Comparison of ENCODE assay signal across 24 cellular contexts in the genomic region with DNA sequence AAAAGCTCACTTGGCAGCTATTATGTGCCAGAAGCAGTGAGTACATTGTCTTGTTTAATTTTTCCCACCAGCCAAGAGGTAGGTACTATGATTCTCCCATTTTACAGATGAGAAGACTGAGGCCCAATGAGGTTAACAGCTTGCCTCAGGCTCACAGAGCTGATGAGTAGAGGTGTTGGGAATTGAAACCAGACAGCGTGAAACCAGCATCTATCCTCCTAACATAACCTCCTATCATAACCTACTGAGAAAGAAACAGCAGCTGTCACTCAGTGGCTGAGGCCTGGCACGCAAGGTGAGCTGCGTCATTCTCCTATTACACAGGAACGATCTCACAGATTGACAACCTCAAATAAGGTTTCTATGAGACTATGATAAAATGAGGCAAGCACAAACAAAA.
"Had no signal": no experiment of that assay in that cellular context is flagged by ENCODE, and none has a peak within 500 bp of the region (broad histone marks: within the 10 kb centered on the region; RNA-seq: fewer than 3 reads in every experiment).

No MANE protein-coding gene starts in this region.

- H3K4me3 ChIP-seq: body of pancreas, esophagus squamous epithelium, suprapubic skin had no signal

- H3K36me3 Mint-ChIP-seq: activated naive CD8-positive, alpha-beta T cell treated with anti-CD3 and anti-CD28 coated beads for 36 hours had no signal

- ATAC-seq: body of pancreas had no signal

- DNase-seq: activated CD4-positive, alpha-beta T cell treated with anti-CD3 and anti-CD28 coated beads, Interleukin-2, amount 10 ng/mL, durations not matched to agents 24 days and 14 days; activated CD4-positive, CD25-positive, alpha-beta regulatory T cell; activated CD8-positive, alpha-beta memory T cell treated with anti-CD3 and anti-CD28 coated beads for 24 hours; activated gamma-delta T cell treated with Interleukin-2 at 50 U/mL for 16 hours; activated naive CD8-positive, alpha-beta T cell treated with anti-CD3 and anti-CD28 coated beads for 36 hours; amygdala; body of pancreas; central memory CD4-positive, alpha-beta T cell; cortex of kidney; effector CD4-positive, alpha-beta T cell; esophagus squamous epithelium; hypothalamus; kidney glomerular epithelial cell; mesendoderm; right cardiac atrium; small intestine; stimulated activated CD4-positive, alpha-beta T cell treated with anti-CD3 and anti-CD28 coated beads, Interleukin-4, amount 100 ng/mL, for 4 hours; stimulated activated CD8-positive, alpha-beta memory T cell treated with anti-CD3 and anti-CD28 coated beads, Interleukin-4, amount 100 ng/mL, for 48 hours; trophoblast cell had no signal

- H3K27ac Mint-ChIP-seq: activated CD4-positive, alpha-beta T cell treated with anti-CD3 and anti-CD28 coated beads, Interleukin-2, amount 10 ng/mL, durations not matched to agents 24 days and 14 days; activated naive CD8-positive, alpha-beta T cell treated with anti-CD3 and anti-CD28 coated beads for 36 hours; progenitor cell of endocrine pancreas; stimulated activated naive CD8-positive, alpha-beta T cell treated with anti-CD3 and anti-CD28 coated beads, Interleukin-15, Interleukin-2, amounts not matched to agents 100 ng/mL and 50 ng/mL, for 24 hours had no signal

- H3K4me3 Mint-ChIP-seq: activated CD4-positive, alpha-beta T cell treated with anti-CD3 and anti-CD28 coated beads, Interleukin-2, amount 10 ng/mL, durations not matched to agents 24 days and 14 days; activated naive CD8-positive, alpha-beta T cell treated with anti-CD3 and anti-CD28 coated beads for 36 hours; stimulated activated naive CD8-positive, alpha-beta T cell treated with anti-CD3 and anti-CD28 coated beads, Interleukin-15, Interleukin-2, amounts not matched to agents 100 ng/mL and 50 ng/mL, for 24 hours had no signal

- FAIRE-seq: endothelial cell of umbilical vein, small intestine, TTC549 had no signal

- H3K27me3 Mint-ChIP-seq: activated CD4-positive, alpha-beta T cell treated with anti-CD3 and anti-CD28 coated beads, Interleukin-2, amount 10 ng/mL, durations not matched to agents 24 days and 14 days; activated naive CD8-positive, alpha-beta T cell treated with anti-CD3 and anti-CD28 coated beads for 36 hours; progenitor cell of endocrine pancreas; stimulated activated naive CD8-positive, alpha-beta T cell treated with anti-CD3 and anti-CD28 coated beads, Interleukin-15, Interleukin-2, amounts not matched to agents 100 ng/mL and 50 ng/mL, for 24 hours had no signal

- H3K9me3 ChIP-seq: body of pancreas, esophagus squamous epithelium, suprapubic skin had no signal

- H3K9me3 Mint-ChIP-seq: activated CD4-positive, alpha-beta T cell treated with anti-CD3 and anti-CD28 coated beads, Interleukin-2, amount 10 ng/mL, durations not matched to agents 24 days and 14 days; activated naive CD8-positive, alpha-beta T cell treated with anti-CD3 and anti-CD28 coated beads for 36 hours; stimulated activated naive CD8-positive, alpha-beta T cell treated with anti-CD3 and anti-CD28 coated beads, Interleukin-15, Interleukin-2, amounts not matched to agents 100 ng/mL and 50 ng/mL, for 24 hours had no signal

- H3K36me3 ChIP-seq: esophagus squamous epithelium, suprapubic skin had no signal

- H3K27me3 ChIP-seq: body of pancreas, esophagus squamous epithelium, suprapubic skin had no signal

- H3K27ac ChIP-seq: body of pancreas, esophagus squamous epithelium, suprapubic skin had no signal
